2 cellular contexts compared by ENCODE assay signal in the genomic region with DNA sequence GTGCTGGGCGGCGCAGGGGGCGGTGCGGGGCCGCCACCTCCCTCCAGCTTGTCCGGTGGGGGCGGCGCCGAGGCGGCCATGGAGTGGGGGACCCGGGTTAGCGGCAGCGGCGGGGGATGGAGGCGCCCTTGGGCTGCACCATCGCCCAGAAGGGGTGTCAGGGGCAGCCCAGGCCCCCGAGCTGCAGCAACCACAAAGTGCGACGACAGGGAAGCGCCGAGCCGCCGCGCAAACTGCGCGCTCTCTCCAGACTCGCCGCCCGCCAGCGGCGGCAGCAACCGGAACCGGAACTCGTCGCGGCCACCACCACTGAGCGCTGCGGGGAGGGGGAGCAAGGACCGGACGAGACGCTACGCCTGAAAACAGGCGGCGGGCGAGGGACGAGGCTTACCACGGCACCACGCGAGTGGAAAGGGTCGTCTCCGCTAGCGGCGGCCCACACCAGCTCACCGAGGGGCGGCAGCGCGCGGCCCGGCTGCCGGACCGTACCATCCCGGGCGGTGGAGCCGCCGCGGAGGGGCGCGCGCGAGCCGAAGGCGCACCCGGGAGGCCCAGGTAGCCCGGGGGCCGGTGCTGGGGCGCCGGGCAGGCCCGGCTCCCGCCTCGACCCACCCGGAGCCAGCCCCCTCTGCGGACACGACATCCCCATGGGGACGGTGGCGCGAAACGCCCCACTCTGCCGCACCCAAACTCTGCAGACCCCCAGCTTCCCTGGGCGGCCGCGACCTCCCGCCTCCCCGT.
TF ChIP-seq lines count a peak whose summit lies in the region.

A gene with protein sequence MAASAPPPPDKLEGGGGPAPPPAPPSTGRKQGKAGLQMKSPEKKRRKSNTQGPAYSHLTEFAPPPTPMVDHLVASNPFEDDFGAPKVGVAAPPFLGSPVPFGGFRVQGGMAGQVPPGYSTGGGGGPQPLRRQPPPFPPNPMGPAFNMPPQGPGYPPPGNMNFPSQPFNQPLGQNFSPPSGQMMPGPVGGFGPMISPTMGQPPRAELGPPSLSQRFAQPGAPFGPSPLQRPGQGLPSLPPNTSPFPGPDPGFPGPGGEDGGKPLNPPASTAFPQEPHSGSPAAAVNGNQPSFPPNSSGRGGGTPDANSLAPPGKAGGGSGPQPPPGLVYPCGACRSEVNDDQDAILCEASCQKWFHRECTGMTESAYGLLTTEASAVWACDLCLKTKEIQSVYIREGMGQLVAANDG (minus strand): TSS at position 286 of the 741 bp plus-strand sequence. CDS start 206 bp downstream, at position 80.

TF ChIP-seq in A549, 52 proteins besides CTCF, POLR2A, EP300 and RAD21 (continued from another document):
- TF ChIP-seq MAZ (IDR thresholded peaks at IDR 0.05; ENCODE audit: borderline replicate concordance, low read depth, low read length) (0 out of 2 replicates have a peak, but pooled peaks have one; percentile 83), MAFK (IDR thresholded peaks at IDR 0.05; ENCODE audit: partially characterized antibody) (no peak), CBX2 (IDR thresholded peaks at IDR 0.05; ENCODE audit: borderline replicate concordance, low read depth) (no peak), RARB (CRISPR knock-in tag; IDR thresholded peaks at IDR 0.05) (0 out of 2 replicates have a peak, but pooled peaks have one; percentile 34), TP53 (CRISPR knock-in tag; IDR thresholded peaks at IDR 0.05) (peak; percentile 56; the same call in 1 of the 2 replicates), ZC3H11A (IDR thresholded peaks at IDR 0.05) (no peak), HOXB5 (CRISPR knock-in tag; IDR thresholded peaks at IDR 0.05) (peak; percentile 69; the same call in 1 of the 2 replicates), TFCP2L1 (CRISPR knock-in tag; IDR thresholded peaks at IDR 0.05) (peak; percentile 72), JUN (IDR thresholded peaks at IDR 0.05) (peak; percentile 69 to 98; a peak in 4 of 5 replicates), RNF2 (IDR thresholded peaks at IDR 0.05; ENCODE audit: borderline replicate concordance, low read depth) (no peak), KDM5A (IDR thresholded peaks at IDR 0.05) (peak; percentile 81)
- TF ChIP-seq, protein P1, sequence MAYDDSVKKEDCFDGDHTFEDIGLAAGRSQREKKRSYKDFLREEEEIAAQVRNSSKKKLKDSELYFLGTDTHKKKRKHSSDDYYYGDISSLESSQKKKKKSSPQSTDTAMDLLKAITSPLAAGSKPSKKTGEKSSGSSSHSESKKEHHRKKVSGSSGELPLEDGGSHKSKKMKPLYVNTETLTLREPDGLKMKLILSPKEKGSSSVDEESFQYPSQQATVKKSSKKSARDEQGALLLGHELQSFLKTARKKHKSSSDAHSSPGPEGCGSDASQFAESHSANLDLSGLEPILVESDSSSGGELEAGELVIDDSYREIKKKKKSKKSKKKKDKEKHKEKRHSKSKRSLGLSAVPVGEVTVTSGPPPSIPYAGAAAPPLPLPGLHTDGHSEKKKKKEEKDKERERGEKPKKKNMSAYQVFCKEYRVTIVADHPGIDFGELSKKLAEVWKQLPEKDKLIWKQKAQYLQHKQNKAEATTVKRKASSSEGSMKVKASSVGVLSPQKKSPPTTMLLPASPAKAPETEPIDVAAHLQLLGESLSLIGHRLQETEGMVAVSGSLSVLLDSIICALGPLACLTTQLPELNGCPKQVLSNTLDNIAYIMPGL (CRISPR knock-in tag; IDR thresholded peaks at IDR 0.05; ENCODE audit: borderline replicate concordance) = no peak; the same call in 1 of the 2 replicates
- TF ChIP-seq, protein P2, sequence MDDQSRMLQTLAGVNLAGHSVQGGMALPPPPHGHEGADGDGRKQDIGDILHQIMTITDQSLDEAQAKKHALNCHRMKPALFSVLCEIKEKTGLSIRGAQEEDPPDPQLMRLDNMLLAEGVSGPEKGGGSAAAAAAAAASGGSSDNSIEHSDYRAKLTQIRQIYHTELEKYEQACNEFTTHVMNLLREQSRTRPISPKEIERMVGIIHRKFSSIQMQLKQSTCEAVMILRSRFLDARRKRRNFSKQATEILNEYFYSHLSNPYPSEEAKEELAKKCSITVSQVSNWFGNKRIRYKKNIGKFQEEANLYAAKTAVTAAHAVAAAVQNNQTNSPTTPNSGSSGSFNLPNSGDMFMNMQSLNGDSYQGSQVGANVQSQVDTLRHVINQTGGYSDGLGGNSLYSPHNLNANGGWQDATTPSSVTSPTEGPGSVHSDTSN (IDR thresholded peaks at IDR 0.05) = 0 out of 2 replicates have a peak, but pooled peaks have one; percentile 53
- TF ChIP-seq, protein P3, sequence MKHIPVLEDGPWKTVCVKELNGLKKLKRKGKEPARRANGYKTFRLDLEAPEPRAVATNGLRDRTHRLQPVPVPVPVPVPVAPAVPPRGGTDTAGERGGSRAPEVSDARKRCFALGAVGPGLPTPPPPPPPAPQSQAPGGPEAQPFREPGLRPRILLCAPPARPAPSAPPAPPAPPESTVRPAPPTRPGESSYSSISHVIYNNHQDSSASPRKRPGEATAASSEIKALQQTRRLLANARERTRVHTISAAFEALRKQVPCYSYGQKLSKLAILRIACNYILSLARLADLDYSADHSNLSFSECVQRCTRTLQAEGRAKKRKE (CRISPR knock-in tag; IDR thresholded peaks at IDR 0.05; ENCODE audit: low read depth) = peak; percentile 64; the same call in 1 of the 2 replicates

TF ChIP-seq in WTC11, 78 proteins besides CTCF, POLR2A, EP300 and RAD21 (continued from another document and continues in another):
- TF ChIP-seq ZNF138 (CRISPR knock-in tag; conservative IDR thresholded peaks at IDR 0.05) = peak; percentile 79
- peak; percentile 30; the same call in 1 of the 2 replicates for TF ChIP-seq NFYB (CRISPR knock-in tag; conservative IDR thresholded peaks at IDR 0.05; ENCODE audit: low read depth)
- TF ChIP-seq, protein P4, sequence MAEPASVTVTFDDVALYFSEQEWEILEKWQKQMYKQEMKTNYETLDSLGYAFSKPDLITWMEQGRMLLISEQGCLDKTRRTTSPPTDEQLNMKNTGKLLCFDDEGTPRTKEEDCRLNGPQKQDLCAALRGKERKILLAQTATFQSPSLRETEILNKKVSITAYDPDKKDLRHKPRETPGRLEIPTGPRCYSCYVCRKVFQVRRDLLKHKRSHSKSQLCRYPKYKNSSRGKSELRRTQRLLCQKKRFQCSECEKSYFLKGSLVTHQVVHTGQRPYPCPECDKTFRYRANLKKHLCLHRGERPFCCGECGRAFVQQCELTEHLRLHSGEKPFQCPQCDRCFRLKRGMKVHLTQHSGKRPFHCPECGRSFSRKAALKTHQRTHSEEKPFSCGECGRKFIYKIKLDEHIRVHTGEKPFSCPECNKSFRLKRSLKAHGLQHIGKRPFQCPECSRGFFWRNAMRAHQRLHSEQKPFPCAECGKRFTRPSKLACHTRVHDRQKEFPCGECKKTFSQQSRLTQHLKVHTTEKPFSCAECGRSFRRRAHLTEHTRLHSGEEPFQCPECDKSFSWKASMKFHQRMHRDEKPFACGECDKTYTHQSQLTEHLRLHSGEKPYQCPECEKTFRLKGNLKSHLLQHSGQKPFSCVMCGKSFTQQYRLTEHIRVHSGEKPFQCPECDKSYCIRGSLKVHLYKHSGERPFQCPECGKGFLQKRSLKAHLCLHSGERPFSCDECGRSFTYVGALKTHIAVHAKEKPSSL (CRISPR knock-in tag; conservative IDR thresholded peaks at IDR 0.05) = no peak
- TF ChIP-seq ZNF416 (CRISPR knock-in tag; IDR thresholded peaks at IDR 0.05) = peak; percentile 92
- no peak for TF ChIP-seq OVOL2 (CRISPR knock-in tag; IDR thresholded peaks at IDR 0.05; ENCODE audit: borderline replicate concordance)
- no peak; the same call in 1 of the 2 replicates for TF ChIP-seq CREB1 (CRISPR knock-in tag; IDR thresholded peaks at IDR 0.05)
- TF ChIP-seq JUN (CRISPR knock-in tag; IDR thresholded peaks at IDR 0.05) = 0 out of 2 replicates have a peak, but pooled peaks have one; percentile 62
- TF ChIP-seq, protein P5, sequence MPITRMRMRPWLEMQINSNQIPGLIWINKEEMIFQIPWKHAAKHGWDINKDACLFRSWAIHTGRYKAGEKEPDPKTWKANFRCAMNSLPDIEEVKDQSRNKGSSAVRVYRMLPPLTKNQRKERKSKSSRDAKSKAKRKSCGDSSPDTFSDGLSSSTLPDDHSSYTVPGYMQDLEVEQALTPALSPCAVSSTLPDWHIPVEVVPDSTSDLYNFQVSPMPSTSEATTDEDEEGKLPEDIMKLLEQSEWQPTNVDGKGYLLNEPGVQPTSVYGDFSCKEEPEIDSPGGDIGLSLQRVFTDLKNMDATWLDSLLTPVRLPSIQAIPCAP (CRISPR knock-in tag; IDR thresholded peaks at IDR 0.05) = no peak; the same call in 1 of the 2 replicates
- TF ChIP-seq ZNF671 (CRISPR knock-in tag; IDR thresholded peaks at IDR 0.05) = peak; percentile 84; the same call in 1 of the 2 replicates
- no peak; the same call in 1 of the 2 replicates for TF ChIP-seq FOXK1 (CRISPR knock-in tag; IDR thresholded peaks at IDR 0.05)
- TF ChIP-seq, protein P6, sequence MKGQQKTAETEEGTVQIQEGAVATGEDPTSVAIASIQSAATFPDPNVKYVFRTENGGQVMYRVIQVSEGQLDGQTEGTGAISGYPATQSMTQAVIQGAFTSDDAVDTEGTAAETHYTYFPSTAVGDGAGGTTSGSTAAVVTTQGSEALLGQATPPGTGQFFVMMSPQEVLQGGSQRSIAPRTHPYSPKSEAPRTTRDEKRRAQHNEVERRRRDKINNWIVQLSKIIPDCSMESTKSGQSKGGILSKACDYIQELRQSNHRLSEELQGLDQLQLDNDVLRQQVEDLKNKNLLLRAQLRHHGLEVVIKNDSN (CRISPR knock-in tag; IDR thresholded peaks at IDR 0.05) = peak; percentile 56
- TF ChIP-seq, protein P7, sequence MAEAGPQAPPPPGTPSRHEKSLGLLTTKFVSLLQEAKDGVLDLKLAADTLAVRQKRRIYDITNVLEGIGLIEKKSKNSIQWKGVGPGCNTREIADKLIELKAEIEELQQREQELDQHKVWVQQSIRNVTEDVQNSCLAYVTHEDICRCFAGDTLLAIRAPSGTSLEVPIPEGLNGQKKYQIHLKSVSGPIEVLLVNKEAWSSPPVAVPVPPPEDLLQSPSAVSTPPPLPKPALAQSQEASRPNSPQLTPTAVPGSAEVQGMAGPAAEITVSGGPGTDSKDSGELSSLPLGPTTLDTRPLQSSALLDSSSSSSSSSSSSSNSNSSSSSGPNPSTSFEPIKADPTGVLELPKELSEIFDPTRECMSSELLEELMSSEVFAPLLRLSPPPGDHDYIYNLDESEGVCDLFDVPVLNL (CRISPR knock-in tag; IDR thresholded peaks at IDR 0.05; ENCODE audit: borderline replicate concordance, low read depth) = peak; percentile 49; the same call in 1 of the 2 replicates
- TF ChIP-seq CREM (CRISPR knock-in tag; IDR thresholded peaks at IDR 0.05) = peak; percentile 84; the same call in 1 of the 2 replicates
- 0 out of 2 replicates have a peak, but pooled peaks have one; percentile 58 for TF ChIP-seq RELA (CRISPR knock-in tag; IDR thresholded peaks at IDR 0.05; ENCODE audit: borderline replicate concordance)
- peak; percentile 57 for TF ChIP-seq GABPB1 (CRISPR knock-in tag; IDR thresholded peaks at IDR 0.05)
- no peak for TF ChIP-seq GTF2I (CRISPR knock-in tag; conservative IDR thresholded peaks at IDR 0.05)
- no peak for TF ChIP-seq TCF7 (CRISPR knock-in tag; IDR thresholded peaks at IDR 0.05; ENCODE audit: low read depth)
- TF ChIP-seq, protein P8, sequence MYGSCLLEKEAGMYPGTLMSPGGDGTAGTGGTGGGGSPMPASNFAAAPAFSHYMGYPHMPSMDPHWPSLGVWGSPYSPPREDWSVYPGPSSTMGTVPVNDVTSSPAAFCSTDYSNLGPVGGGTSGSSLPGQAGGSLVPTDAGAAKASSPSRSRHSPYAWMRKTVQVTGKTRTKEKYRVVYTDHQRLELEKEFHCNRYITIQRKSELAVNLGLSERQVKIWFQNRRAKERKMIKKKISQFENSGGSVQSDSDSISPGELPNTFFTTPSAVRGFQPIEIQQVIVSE (CRISPR knock-in tag; IDR thresholded peaks at IDR 0.05; ENCODE audit: borderline replicate concordance) = no peak
- TF ChIP-seq GRHL2 (CRISPR knock-in tag; IDR thresholded peaks at IDR 0.05; ENCODE audit: insufficient replicate concordance, severe bottlenecking) = no peak
- TF ChIP-seq TEAD4 (CRISPR knock-in tag; IDR thresholded peaks at IDR 0.05) = peak; percentile 68
- TF ChIP-seq CBFB (CRISPR knock-in tag; IDR thresholded peaks at IDR 0.05; ENCODE audit: low read depth) = peak; percentile 67; the same call in 1 of the 2 replicates
- TF ChIP-seq KAT7 (CRISPR knock-in tag; IDR thresholded peaks at IDR 0.05; ENCODE audit: borderline replicate concordance) = 0 out of 2 replicates have a peak, but pooled peaks have one; percentile 65
- no peak for TF ChIP-seq SMAD4 (CRISPR knock-in tag; IDR thresholded peaks at IDR 0.05)
- peak; percentile 95 for TF ChIP-seq EMX1 (CRISPR knock-in tag; IDR thresholded peaks at IDR 0.05)
- TF ChIP-seq, protein P9, sequence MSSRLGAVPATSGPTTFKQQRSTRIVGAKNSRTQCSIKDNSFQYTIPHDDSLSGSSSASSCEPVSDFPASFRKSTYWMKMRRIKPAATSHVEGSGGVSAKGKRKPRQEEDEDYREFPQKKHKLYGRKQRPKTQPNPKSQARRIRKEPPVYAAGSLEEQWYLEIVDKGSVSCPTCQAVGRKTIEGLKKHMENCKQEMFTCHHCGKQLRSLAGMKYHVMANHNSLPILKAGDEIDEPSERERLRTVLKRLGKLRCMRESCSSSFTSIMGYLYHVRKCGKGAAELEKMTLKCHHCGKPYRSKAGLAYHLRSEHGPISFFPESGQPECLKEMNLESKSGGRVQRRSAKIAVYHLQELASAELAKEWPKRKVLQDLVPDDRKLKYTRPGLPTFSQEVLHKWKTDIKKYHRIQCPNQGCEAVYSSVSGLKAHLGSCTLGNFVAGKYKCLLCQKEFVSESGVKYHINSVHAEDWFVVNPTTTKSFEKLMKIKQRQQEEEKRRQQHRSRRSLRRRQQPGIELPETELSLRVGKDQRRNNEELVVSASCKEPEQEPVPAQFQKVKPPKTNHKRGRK (CRISPR knock-in tag; IDR thresholded peaks at IDR 0.05; ENCODE audit: borderline replicate concordance) = no peak
- TF ChIP-seq, protein P10, sequence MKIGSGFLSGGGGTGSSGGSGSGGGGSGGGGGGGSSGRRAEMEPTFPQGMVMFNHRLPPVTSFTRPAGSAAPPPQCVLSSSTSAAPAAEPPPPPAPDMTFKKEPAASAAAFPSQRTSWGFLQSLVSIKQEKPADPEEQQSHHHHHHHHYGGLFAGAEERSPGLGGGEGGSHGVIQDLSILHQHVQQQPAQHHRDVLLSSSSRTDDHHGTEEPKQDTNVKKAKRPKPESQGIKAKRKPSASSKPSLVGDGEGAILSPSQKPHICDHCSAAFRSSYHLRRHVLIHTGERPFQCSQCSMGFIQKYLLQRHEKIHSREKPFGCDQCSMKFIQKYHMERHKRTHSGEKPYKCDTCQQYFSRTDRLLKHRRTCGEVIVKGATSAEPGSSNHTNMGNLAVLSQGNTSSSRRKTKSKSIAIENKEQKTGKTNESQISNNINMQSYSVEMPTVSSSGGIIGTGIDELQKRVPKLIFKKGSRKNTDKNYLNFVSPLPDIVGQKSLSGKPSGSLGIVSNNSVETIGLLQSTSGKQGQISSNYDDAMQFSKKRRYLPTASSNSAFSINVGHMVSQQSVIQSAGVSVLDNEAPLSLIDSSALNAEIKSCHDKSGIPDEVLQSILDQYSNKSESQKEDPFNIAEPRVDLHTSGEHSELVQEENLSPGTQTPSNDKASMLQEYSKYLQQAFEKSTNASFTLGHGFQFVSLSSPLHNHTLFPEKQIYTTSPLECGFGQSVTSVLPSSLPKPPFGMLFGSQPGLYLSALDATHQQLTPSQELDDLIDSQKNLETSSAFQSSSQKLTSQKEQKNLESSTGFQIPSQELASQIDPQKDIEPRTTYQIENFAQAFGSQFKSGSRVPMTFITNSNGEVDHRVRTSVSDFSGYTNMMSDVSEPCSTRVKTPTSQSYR (CRISPR knock-in tag; IDR thresholded peaks at IDR 0.05) = no peak
- no peak for TF ChIP-seq ZNF396 (CRISPR knock-in tag; IDR thresholded peaks at IDR 0.05; ENCODE audit: borderline replicate concordance)
- TF ChIP-seq ZNF219 (CRISPR knock-in tag; IDR thresholded peaks at IDR 0.05; ENCODE audit: borderline replicate concordance) = 0 out of 2 replicates have a peak, but pooled peaks have one; percentile 66
